ENCODE assay signal across 8 cellular contexts in the genomic region with DNA sequence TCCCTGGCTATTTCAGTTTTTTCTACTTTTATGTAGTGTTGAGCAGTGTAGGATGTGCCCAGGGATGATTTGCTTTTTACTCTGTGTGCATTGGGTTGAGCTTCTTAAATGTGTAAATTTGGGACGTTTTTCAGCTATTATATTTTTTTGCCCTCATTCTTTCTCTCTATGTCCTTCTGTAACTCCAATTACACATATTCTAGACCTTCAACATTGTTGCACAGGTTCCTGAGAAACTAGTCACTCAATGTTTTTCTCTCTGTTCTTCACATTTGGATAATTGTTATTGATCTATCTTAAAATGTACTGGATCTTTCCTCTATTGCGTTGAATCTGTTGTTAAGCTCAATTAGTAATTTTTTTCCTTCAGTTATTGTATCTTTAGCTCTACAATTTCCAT.
"Had no signal": no experiment of that assay in that cellular context is flagged by ENCODE, and none has a peak within 500 bp of the region (broad histone marks: within the 10 kb centered on the region; RNA-seq: fewer than 3 reads in every experiment).

No MANE protein-coding gene starts in this region.

- H3K27ac Mint-ChIP-seq: IgD-negative memory B cell had no signal

- H3K4me1 Mint-ChIP-seq: IgD-negative memory B cell had no signal

- H3K4me3 Mint-ChIP-seq: IgD-negative memory B cell had no signal

- DNase-seq: IMR-90, KBM-7, KG1 had no signal

- ATAC-seq: HepG2, K562 had no signal

- H3K27ac ChIP-seq: HL-60, KMS-11 had no signal

- H3K4me2 ChIP-seq: KMS-11 had no signal

- H3K36me3 Mint-ChIP-seq: IgD-negative memory B cell had no signal

- H3K4me3 ChIP-seq: K562 had no signal
